ENCODE assay signal across 25 cellular contexts in genomic region chr6:46255528-46255927, GRCh38.
"Had no signal": no experiment of that assay in that cellular context is flagged by ENCODE, and none has a peak within 500 bp of the region (broad histone marks: within the 10 kb centered on the region; RNA-seq: fewer than 3 reads in every experiment).

No MANE protein-coding gene starts in this region.

- DNase-seq: activated CD4-positive, alpha-beta memory T cell treated with anti-CD3 and anti-CD28 coated beads for 36 hours; activated CD4-positive, alpha-beta T cell treated with anti-CD3 and anti-CD28 coated beads for 36 hours; activated CD4-positive, alpha-beta T cell treated with anti-CD3 and anti-CD28 coated beads, Interleukin-2, amount 10 ng/mL, durations not matched to agents 24 days and 14 days; activated CD4-positive, CD25-positive, alpha-beta regulatory T cell; activated CD4-positive, CD25-positive, alpha-beta regulatory T cell treated with anti-CD3 and anti-CD28 coated beads, Interleukin-2, amount 50 U/mL, for 72 hours; activated CD8-positive, alpha-beta memory T cell treated with anti-CD3 and anti-CD28 coated beads, Interleukin-2, amount 10 ng/mL, durations not matched to agents 7 days and 5 days; activated CD8-positive, alpha-beta memory T cell treated with anti-CD3 and anti-CD28 coated beads, Interleukin-2, amount 50 U/mL, for 4 hours; activated CD8-positive, alpha-beta T cell treated with anti-CD3 and anti-CD28 coated beads, Interleukin-2, amount 10 ng/mL, durations not matched to agents 7 days and 5 days; activated effector memory CD4-positive, alpha-beta T cell treated with anti-CD3 and anti-CD28 coated beads, Interleukin-2, amount 50 U/mL, for 16 hours; activated naive CD4-positive, alpha-beta T cell treated with anti-CD3 and anti-CD28 coated beads for 36 hours; activated naive CD8-positive, alpha-beta T cell treated with anti-CD3 and anti-CD28 coated beads for 36 hours; activated naive CD8-positive, alpha-beta T cell treated with anti-CD3 and anti-CD28 coated beads, Interleukin-2, amount 50 U/mL, for 24 hours; activated T-cell treated with anti-CD3 and anti-CD28 coated beads, Interleukin-2, amount 50 U/mL, for 1 hour; activated T-cell treated with anti-CD3 and anti-CD28 coated beads, Interleukin-2, amount 50 U/mL, for 48 hours; dorsolateral prefrontal cortex; effector memory CD4-positive, alpha-beta T cell; endodermal cell; head of caudate nucleus; T-helper 1 cell; T-helper 17 cell; T1000 had no signal

- H3K36me3 ChIP-seq: adrenal gland, ascending aorta had no signal

- H3K27me3 ChIP-seq: adrenal gland, ascending aorta, dorsolateral prefrontal cortex had no signal

- H3K27ac ChIP-seq: adrenal gland, ascending aorta, coronary artery, dorsolateral prefrontal cortex had no signal

- H3K4me3 ChIP-seq: adrenal gland, ascending aorta, coronary artery, dorsolateral prefrontal cortex had no signal

- ATAC-seq: activated CD4-positive, alpha-beta T cell treated with anti-CD3 and anti-CD28 coated beads for 36 hours; activated CD8-positive, alpha-beta memory T cell treated with anti-CD3 and anti-CD28 coated beads, Interleukin-2, amount 10 ng/mL, durations not matched to agents 7 days and 5 days; activated CD8-positive, alpha-beta T cell treated with anti-CD3 and anti-CD28 coated beads, Interleukin-2, amount 10 ng/mL, durations not matched to agents 7 days and 5 days; activated naive CD8-positive, alpha-beta T cell treated with anti-CD3 and anti-CD28 coated beads, Interleukin-2, amount 50 U/mL, for 24 hours; esophagus mucosa; T-helper 17 cell had no signal

- H3K9me3 ChIP-seq: adrenal gland, ascending aorta had no signal
